24 cellular contexts compared by ENCODE assay signal in the genomic region with DNA sequence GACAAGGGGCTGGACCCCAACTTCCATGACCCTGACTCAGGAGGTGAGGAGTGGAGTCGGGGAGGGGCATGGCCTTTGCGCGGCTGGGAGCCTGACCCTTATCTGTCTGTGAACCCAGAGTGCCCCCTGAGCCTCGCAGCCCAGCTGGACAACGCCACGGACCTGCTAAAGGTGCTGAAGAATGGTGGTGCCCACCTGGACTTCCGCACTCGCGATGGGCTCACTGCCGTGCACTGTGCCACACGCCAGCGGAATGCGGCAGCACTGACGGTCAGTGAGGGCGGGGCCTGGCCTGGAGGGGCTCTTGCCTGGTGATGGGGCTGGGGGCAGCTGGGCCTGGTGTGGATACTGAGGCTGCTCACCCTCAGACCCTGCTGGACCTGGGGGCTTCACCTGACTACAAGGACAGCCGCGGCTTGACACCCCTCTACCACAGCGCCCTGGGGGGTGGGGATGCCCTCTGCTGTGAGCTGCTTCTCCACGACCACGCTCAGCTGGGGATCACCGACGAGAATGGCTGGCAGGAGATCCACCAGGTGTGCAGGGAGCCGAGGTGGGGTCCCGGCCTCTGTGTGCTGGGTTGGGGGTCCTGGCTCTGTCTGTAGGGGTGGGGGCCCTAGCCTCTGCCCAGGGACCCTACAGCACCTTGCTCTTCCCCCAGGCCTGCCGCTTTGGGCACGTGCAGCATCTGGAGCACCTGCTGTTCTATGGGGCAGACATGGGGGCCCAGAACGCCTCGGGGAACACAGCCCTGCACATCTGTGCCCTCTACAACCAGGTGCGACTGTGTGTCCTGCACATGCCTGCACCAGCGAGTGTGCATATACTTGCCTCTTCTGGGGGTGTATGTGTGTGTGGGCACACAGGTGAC. TPM values are rescaled to one million over a fixed set of nuclear protein-coding genes. Genes with fewer than 3 reads are reported as not detected.
DNase-seq lines count a peak whose midpoint lies in the region; ATAC-seq, FAIRE-seq and TF ChIP-seq lines count a peak whose summit lies in the region.
"Had no signal": no experiment of that assay in that cellular context is flagged by ENCODE, and none has a peak within 500 bp of the region (broad histone marks: within the 10 kb centered on the region; RNA-seq: fewer than 3 reads in every experiment).

No MANE protein-coding gene starts in this region.

- DNase-seq in GM19239 (ENCODE audit: insufficient read length, low spot score) (peak; percentile 1), iPS-NIHi11 (ENCODE audit: low spot score) (peak; percentile 5), spleen (peak; percentile 67), HepG2 (ENCODE audit: low spot score) (no peak), GF-D8 (lab: John Stamatoyannopoulos, UW) (no peak), putamen (ENCODE audit: low spot score) (no peak)
- DNase-seq in activated CD4-positive, alpha-beta memory T cell treated with anti-CD3 and anti-CD28 coated beads, Interleukin-2, amount 10 ng/mL, durations not matched to agents 7 days and 5 days: peak; percentile 9
- DNase-seq: activated CD4-positive, alpha-beta T cell treated with anti-CD3 and anti-CD28 coated beads for 36 hours; activated naive CD8-positive, alpha-beta T cell treated with anti-CD3 and anti-CD28 coated beads, Interleukin-2, amount 10 ng/mL, durations not matched to agents 7 days and 5 days; Calu3; cerebellar nuclear complex; erythroblast; foreskin fibroblast; NCI-H1092 treated with DMSO at 0.1 percent for 48 hours; NCI-H2029; NCI-H69 had no signal

- H3K4me1 ChIP-seq in spleen (peaks cover 0 to 31% (median 5%) of the 10 kb centered on the region in 6 donors), HepG2 (ENCODE audit: insufficient read depth, low read length) (peaks cover 25% of the 10 kb centered on the region)

- no peak for TF ChIP-seq RAD21 in HepG2 (CRISPR knock-in tag; IDR thresholded peaks at IDR 0.05)

- no peak overlapping the region for H3K9ac ChIP-seq in HepG2 (ENCODE audit: insufficient read depth, low read depth, low read length)

- TF ChIP-seq EP300 in HepG2 (IDR thresholded peaks at IDR 0.05; ENCODE audit: low read depth in 2 of 2, low read length in 2 of 2) (no peak), HepG2 (CRISPR knock-in tag; IDR thresholded peaks at IDR 0.05; ENCODE audit: borderline replicate concordance) (no peak)

- H3K27ac ChIP-seq in spleen (peak overlapping the region in 2 of 8 donors; percentile 34 to 68), HepG2 (ENCODE audit: extremely low read length, insufficient read depth, low read length) (no peak overlapping the region)
- H3K27ac ChIP-seq: vagina had no signal

- no peaks in the 10 kb centered on the region for H4K20me1 ChIP-seq in HepG2 (ENCODE audit: insufficient read depth, low read length)

- intact Hi-C loops in spleen (cut with DNase I; ENCODE audit: low total_unique reads): no loop called here
- intact Hi-C loops in HepG2 (cut with micrococcal nuclease; ENCODE audit: unreplicated experiment): no loop called here

- FAIRE-seq in GM19239 (lab: Jason Lieb, UNC) (no peak), HepG2 (lab: Jason Lieb, UNC) (no peak)
- FAIRE-seq: GM12892 had no signal

- H3K9me3 Mint-ChIP-seq in activated CD4-positive, alpha-beta memory T cell treated with anti-CD3 and anti-CD28 coated beads, Interleukin-2, amount 10 ng/mL, durations not matched to agents 7 days and 5 days: peaks cover 18% of the 10 kb centered on the region
- H3K9me3 Mint-ChIP-seq: IgD-negative memory B cell had no signal

- H3K27me3 ChIP-seq in spleen (replicated peaks in 1 of 7) (peaks cover 0 to 31% (median 13%) of the 10 kb centered on the region in 7 donors), HepG2 (ENCODE audit: control insufficient read depth in 1 of 2, insufficient read depth in 2 of 2, low read length in 2 of 2) (no peaks in the 10 kb centered on the region; a peak in 1 of 5 replicates)
- H3K27me3 ChIP-seq: vagina had no signal

- no peak overlapping the region for H3K4me3 Mint-ChIP-seq in activated CD4-positive, alpha-beta memory T cell treated with anti-CD3 and anti-CD28 coated beads, Interleukin-2, amount 10 ng/mL, durations not matched to agents 7 days and 5 days
- H3K4me3 Mint-ChIP-seq: activated CD4-positive, alpha-beta T cell treated with anti-CD3 and anti-CD28 coated beads for 36 hours; activated naive CD8-positive, alpha-beta T cell treated with anti-CD3 and anti-CD28 coated beads, Interleukin-2, amount 10 ng/mL, durations not matched to agents 7 days and 5 days; CD14-positive monocyte; T-helper 1 cell treated with Interleukin-12 subunit alpha and Interleukin-12 subunit beta and Interleukin-4 antibody, amounts not matched to agents 30 μg/mL and 1 μg/mL, for 36 hours had no signal

- CTCF ChIA-PET in activated CD4-positive, alpha-beta memory T cell treated with anti-CD3 and anti-CD28 coated beads, Interleukin-2, amount 10 ng/mL, durations not matched to agents 7 days and 5 days (lab: Charles Lee): no interaction called here
- CTCF ChIA-PET in HepG2 (lab: Yijun Ruan, JAX; ENCODE audit: low intra/inter-chr PET ratio, low total read pairs): no interaction called here

- H3K27me3 Mint-ChIP-seq in activated CD4-positive, alpha-beta memory T cell treated with anti-CD3 and anti-CD28 coated beads, Interleukin-2, amount 10 ng/mL, durations not matched to agents 7 days and 5 days: peaks cover 20% of the 10 kb centered on the region

- in situ Hi-C loops in HepG2 (cut with HindIII; ENCODE audit: extremely low pct_ligation_motif_present, low pct_unique_long_range_greater_than_20kb): no loop called here

- H3K27ac Mint-ChIP-seq in activated CD4-positive, alpha-beta memory T cell treated with anti-CD3 and anti-CD28 coated beads, Interleukin-2, amount 10 ng/mL, durations not matched to agents 7 days and 5 days: no peak overlapping the region
- H3K27ac Mint-ChIP-seq: activated CD4-positive, alpha-beta T cell treated with anti-CD3 and anti-CD28 coated beads for 36 hours; activated naive CD8-positive, alpha-beta T cell treated with anti-CD3 and anti-CD28 coated beads, Interleukin-2, amount 10 ng/mL, durations not matched to agents 7 days and 5 days; activated T-helper 2 cell treated with anti-CD3 and anti-CD28 coated beads, Interferon-gamma antibody, Interleukin-2, Interleukin-4, amounts not matched to agents 10 μg/mL and 5 μg/mL and 100 μg/mL, durations not matched to agents 14 hours and 24 hours and 36 hours; IgD-negative memory B cell; T-helper 1 cell treated with Interleukin-12 subunit alpha and Interleukin-12 subunit beta and Interleukin-4 antibody, amounts not matched to agents 30 μg/mL and 1 μg/mL, for 36 hours had no signal

- H3K36me3 ChIP-seq in spleen (peaks cover 0 to 56% (median 5%) of the 10 kb centered on the region in 6 donors), HepG2 (replicated peaks in 1 of 2; ENCODE audit: control insufficient read depth in 1 of 2, insufficient read depth in 2 of 2, low read length in 2 of 2) (0 out of 5 replicates have a peak, but pooled peaks cover 0 to 3% of the 10 kb centered on the region in 2 experiments)
- H3K36me3 ChIP-seq: vagina had no signal

- no TSS peak for BruUV-seq in HepG2 (replicated peaks; lab: Mats Ljungman, UMichigan)

- POLR2A ChIA-PET in activated CD4-positive, alpha-beta memory T cell treated with anti-CD3 and anti-CD28 coated beads, Interleukin-2, amount 10 ng/mL, durations not matched to agents 7 days and 5 days (lab: Charles Lee): no interaction called here
- POLR2A ChIA-PET in HepG2 (lab: Yijun Ruan, JAX): no interaction called here

- no peaks in the 10 kb centered on the region for H3K36me3 Mint-ChIP-seq in activated CD4-positive, alpha-beta memory T cell treated with anti-CD3 and anti-CD28 coated beads, Interleukin-2, amount 10 ng/mL, durations not matched to agents 7 days and 5 days (ENCODE audit: low read depth)
- H3K36me3 Mint-ChIP-seq: activated naive CD8-positive, alpha-beta T cell treated with anti-CD3 and anti-CD28 coated beads, Interleukin-2, amount 10 ng/mL, durations not matched to agents 7 days and 5 days; CD14-positive monocyte; IgD-negative memory B cell had no signal

- H3K9me3 ChIP-seq in spleen (no peaks in the 10 kb centered on the region), HepG2 (ENCODE audit: low read length) (no peaks in the 10 kb centered on the region)
- H3K9me3 ChIP-seq: vagina had no signal

- 70 to 91% (median 84%) methylated on average over 17 to 30 of the region's 30 CpGs for WGBS in spleen, 5 donors
- WGBS in HepG2 (ENCODE audit: low lambda C conversion rate): 95% methylated on average over 11 of the region's 30 CpGs

- TF ChIP-seq CTCF in spleen (IDR thresholded peaks at IDR 0.05 in 8 of 11, conservative IDR thresholded peaks at IDR 0.05 in 3 of 11): no peak
- no peak for TF ChIP-seq CTCF in HepG2 (CRISPR knock-in tag; IDR thresholded peaks at IDR 0.05)

- no peaks in the 10 kb centered on the region for H3K4me1 Mint-ChIP-seq in activated CD4-positive, alpha-beta memory T cell treated with anti-CD3 and anti-CD28 coated beads, Interleukin-2, amount 10 ng/mL, durations not matched to agents 7 days and 5 days
- H3K4me1 Mint-ChIP-seq: activated CD4-positive, alpha-beta T cell treated with anti-CD3 and anti-CD28 coated beads for 36 hours; IgD-negative memory B cell had no signal

- no peak overlapping the region for H3K4me2 ChIP-seq in HepG2 (ENCODE audit: low read depth, low read length)

- TF ChIP-seq POLR2A in spleen (IDR thresholded peaks at IDR 0.05) (no peak), HepG2 (IDR thresholded peaks at IDR 0.05; ENCODE audit: insufficient read depth in 1 of 2, low read depth in 2 of 2, low read length in 2 of 2) (no peak)

- H3K79me2 ChIP-seq in HepG2 (ENCODE audit: insufficient read depth, low read length): no peaks in the 10 kb centered on the region

- ATAC-seq in HepG2: no peak
- ATAC-seq: activated CD4-positive, alpha-beta T cell treated with anti-CD3 and anti-CD28 coated beads for 36 hours had no signal

- no peak overlapping the region for H2AFZ ChIP-seq in HepG2 (ENCODE audit: low read length)

- H3K4me3 ChIP-seq in spleen: peak overlapping the region in 6 of 8 donors; percentile 52 to 77 (median 60)
- no peak overlapping the region for H3K4me3 ChIP-seq in HepG2 (replicated peaks in 1 of 3; ENCODE audit: insufficient read depth in 1 of 3, low read depth in 2 of 3, low read length in 3 of 3)

RNA-seq across cellular contexts. Expression of a gene that starts 6.3 kb away (rescaled TPM):
- under 1 TPM in 1 of 2 experiments, not detected in 1; 0.08 TPM for total RNA-seq in activated CD4-positive, alpha-beta memory T cell treated with anti-CD3 and anti-CD28 coated beads, Interleukin-2, amount 10 ng/mL, durations not matched to agents 7 days and 5 days
- total RNA-seq in spleen (100 to 1,000 TPM in 3 of 7 donors, 10 to 100 TPM in 4; 55.5 to 264 (median 89.1) TPM), HepG2 (2016; rRNA removed; fragmentation: Illumina TruSeq; extraction: Trizol) (1.9 and 2.9 TPM in 2 replicates)
- polyA plus RNA-seq in spleen (100 to 1,000 TPM in 1 of 3 donors, 10 to 100 TPM in 1, 1 to 10 TPM in 1; 9.9 to 112 (median 31.8) TPM), HepG2 (2011; rRNA removed) (4.6 and 6.5 TPM in 2 replicates)
- 0.79 and 1.0 TPM in 2 replicates for total RNA-seq in HepG2 (2016; cell fraction: cytosol; rRNA removed; fragmentation: Illumina TruSeq; extraction: Trizol; ENCODE audit: low read depth)
- 1.7 and 2.9 TPM in 2 replicates for total RNA-seq in HepG2 (2016; cell fraction: insoluble cytoplasmic fraction; rRNA removed; fragmentation: Illumina TruSeq; extraction: Trizol)
- 2.3 TPM in 2 replicates for total RNA-seq in HepG2 (2016; cell fraction: membrane; rRNA removed; fragmentation: Illumina TruSeq; extraction: Trizol)
- 2.9 and 3.7 TPM in 2 replicates for total RNA-seq in HepG2 (2016; cell fraction: nucleus; rRNA removed; fragmentation: Illumina TruSeq; extraction: Trizol)
- 3.0 and 3.9 TPM in 2 replicates for polyA plus RNA-seq in HepG2 (2011; cell fraction: cytosol; rRNA removed)
- 25.0 and 33.1 TPM in 2 replicates for polyA plus RNA-seq in HepG2 (2011; cell fraction: nucleus; rRNA removed)
- polyA plus RNA-seq in HepG2 (2012): 7.9 and 8.7 TPM in 2 replicates
- polyA plus RNA-seq in HepG2 (2016; cell fraction: cytosol; fragmentation: Illumina TruSeq; extraction: Trizol; ENCODE audit: low read depth): 0.66 and 0.71 TPM in 2 replicates
- 3.0 and 4.2 TPM in 2 replicates for polyA plus RNA-seq in HepG2 (2016; cell fraction: insoluble cytoplasmic fraction; fragmentation: Illumina TruSeq; extraction: Trizol; ENCODE audit: low read depth)
- 1.6 and 1.9 TPM in 2 replicates for polyA plus RNA-seq in HepG2 (2016; cell fraction: membrane; fragmentation: Illumina TruSeq; extraction: Trizol; ENCODE audit: low read depth)
- 14.0 and 17.0 TPM in 2 replicates for polyA plus RNA-seq in HepG2 (2016; cell fraction: nucleus; fragmentation: Illumina TruSeq; extraction: Trizol; ENCODE audit: insufficient read depth, low read depth)
- polyA minus RNA-seq in HepG2 (2011; rRNA and poly(A)+ RNA removed; ENCODE audit: low replicate concordance): 0.07 and 4.8 TPM in 2 replicates
- 5.2 and 5.4 TPM in 2 replicates for polyA minus RNA-seq in HepG2 (2011; cell fraction: cytosol; rRNA and poly(A)+ RNA removed)
- 5.8 and 5.9 TPM in 2 replicates for polyA minus RNA-seq in HepG2 (2011; cell fraction: nucleus; rRNA and poly(A)+ RNA removed)
- polyA plus RNA-seq: CD14-positive monocyte, IgD-negative memory B cell had no signal

RNA-seq across cellular contexts. Expression of a gene that starts 50.9 kb away (rescaled TPM):
- 10 to 100 TPM; 63.1 to 65.0 TPM for total RNA-seq in activated CD4-positive, alpha-beta memory T cell treated with anti-CD3 and anti-CD28 coated beads, Interleukin-2, amount 10 ng/mL, durations not matched to agents 7 days and 5 days
- total RNA-seq in spleen (10 to 100 TPM; 51.0 to 80.2 (median 58.7) TPM), HepG2 (2016; rRNA removed; fragmentation: Illumina TruSeq; extraction: Trizol) (3.8 and 9.0 TPM in 2 replicates)
- polyA plus RNA-seq in spleen (100 to 1,000 TPM in 1 of 3 donors, 10 to 100 TPM in 2; 26.0 to 108 (median 86.7) TPM), HepG2 (2011; rRNA removed) (11.5 and 19.0 TPM in 2 replicates)
- 1.6 and 2.0 TPM in 2 replicates for total RNA-seq in HepG2 (2016; cell fraction: cytosol; rRNA removed; fragmentation: Illumina TruSeq; extraction: Trizol; ENCODE audit: low read depth)
- 3.7 and 9.9 TPM in 2 replicates for total RNA-seq in HepG2 (2016; cell fraction: insoluble cytoplasmic fraction; rRNA removed; fragmentation: Illumina TruSeq; extraction: Trizol)
- total RNA-seq in HepG2 (2016; cell fraction: membrane; rRNA removed; fragmentation: Illumina TruSeq; extraction: Trizol): 2.6 and 3.5 TPM in 2 replicates
- total RNA-seq in HepG2 (2016; cell fraction: nucleus; rRNA removed; fragmentation: Illumina TruSeq; extraction: Trizol): 11.3 and 13.3 TPM in 2 replicates
- 5.2 and 7.9 TPM in 2 replicates for polyA plus RNA-seq in HepG2 (2011; cell fraction: cytosol; rRNA removed)
- 58.3 and 62.0 TPM in 2 replicates for polyA plus RNA-seq in HepG2 (2011; cell fraction: nucleus; rRNA removed)
- polyA plus RNA-seq in HepG2 (2012): 11.0 and 15.5 TPM in 2 replicates
- 2.4 and 2.9 TPM in 2 replicates for polyA plus RNA-seq in HepG2 (2016; cell fraction: cytosol; fragmentation: Illumina TruSeq; extraction: Trizol; ENCODE audit: low read depth)
- 4.2 and 5.5 TPM in 2 replicates for polyA plus RNA-seq in HepG2 (2016; cell fraction: insoluble cytoplasmic fraction; fragmentation: Illumina TruSeq; extraction: Trizol; ENCODE audit: low read depth)
- 3.1 and 3.4 TPM in 2 replicates for polyA plus RNA-seq in HepG2 (2016; cell fraction: membrane; fragmentation: Illumina TruSeq; extraction: Trizol; ENCODE audit: low read depth)
- 25.4 and 29.9 TPM in 2 replicates for polyA plus RNA-seq in HepG2 (2016; cell fraction: nucleus; fragmentation: Illumina TruSeq; extraction: Trizol; ENCODE audit: insufficient read depth, low read depth)
- 2.0 and 19.4 TPM in 2 replicates for polyA minus RNA-seq in HepG2 (2011; rRNA and poly(A)+ RNA removed; ENCODE audit: low replicate concordance)
- 6.5 and 8.6 TPM in 2 replicates for polyA minus RNA-seq in HepG2 (2011; cell fraction: cytosol; rRNA and poly(A)+ RNA removed)
- polyA minus RNA-seq in HepG2 (2011; cell fraction: nucleus; rRNA and poly(A)+ RNA removed): 7.1 and 7.6 TPM in 2 replicates

RNA-seq across cellular contexts. Expression of a gene that starts 59.1 kb away (rescaled TPM):
- not detected for total RNA-seq in activated CD4-positive, alpha-beta memory T cell treated with anti-CD3 and anti-CD28 coated beads, Interleukin-2, amount 10 ng/mL, durations not matched to agents 7 days and 5 days
- total RNA-seq in spleen: 10 to 100 TPM in 1 of 7 donors, 1 to 10 TPM in 5, under 1 TPM in 1; 0.88 to 12.5 (median 2.3) TPM
- polyA plus RNA-seq in spleen: 1 to 10 TPM in 1 of 3 donors, under 1 TPM in 2; 0.21 to 1.2 (median 0.67) TPM
- not detected in 2 replicates for total RNA-seq in HepG2 (2016; rRNA removed; fragmentation: Illumina TruSeq; extraction: Trizol)
- total RNA-seq in HepG2 (2016; cell fraction: cytosol; rRNA removed; fragmentation: Illumina TruSeq; extraction: Trizol; ENCODE audit: low read depth): not detected in 2 replicates
- not detected in 2 replicates for total RNA-seq in HepG2 (2016; cell fraction: insoluble cytoplasmic fraction; rRNA removed; fragmentation: Illumina TruSeq; extraction: Trizol)
- total RNA-seq in HepG2 (2016; cell fraction: membrane; rRNA removed; fragmentation: Illumina TruSeq; extraction: Trizol): not detected in 2 replicates
- not detected in 2 replicates for total RNA-seq in HepG2 (2016; cell fraction: nucleus; rRNA removed; fragmentation: Illumina TruSeq; extraction: Trizol)
- 0.15 and 0.29 TPM in 2 replicates for polyA plus RNA-seq in HepG2 (2011; rRNA removed)
- 0.04 and 0.12 TPM in 2 replicates for polyA plus RNA-seq in HepG2 (2011; cell fraction: cytosol; rRNA removed)
- 0.51 and 0.73 TPM in 2 replicates for polyA plus RNA-seq in HepG2 (2011; cell fraction: nucleus; rRNA removed)
- polyA plus RNA-seq in HepG2 (2012): 0.44 TPM in 1 of 2 replicates, not detected in the other
- not detected in 2 replicates for polyA plus RNA-seq in HepG2 (2016; cell fraction: cytosol; fragmentation: Illumina TruSeq; extraction: Trizol; ENCODE audit: low read depth)
- not detected in 2 replicates for polyA plus RNA-seq in HepG2 (2016; cell fraction: insoluble cytoplasmic fraction; fragmentation: Illumina TruSeq; extraction: Trizol; ENCODE audit: low read depth)
- polyA plus RNA-seq in HepG2 (2016; cell fraction: membrane; fragmentation: Illumina TruSeq; extraction: Trizol; ENCODE audit: low read depth): not detected in 2 replicates
- polyA plus RNA-seq in HepG2 (2016; cell fraction: nucleus; fragmentation: Illumina TruSeq; extraction: Trizol; ENCODE audit: insufficient read depth, low read depth): not detected in 2 replicates
- not detected in 2 replicates for polyA minus RNA-seq in HepG2 (2011; rRNA and poly(A)+ RNA removed; ENCODE audit: low replicate concordance)
- not detected in 2 replicates for polyA minus RNA-seq in HepG2 (2011; cell fraction: cytosol; rRNA and poly(A)+ RNA removed)
- polyA minus RNA-seq in HepG2 (2011; cell fraction: nucleus; rRNA and poly(A)+ RNA removed): 0.62 and 0.77 TPM in 2 replicates
- total RNA-seq: activated CD4-positive, alpha-beta T cell treated with anti-CD3 and anti-CD28 coated beads for 36 hours; activated naive CD8-positive, alpha-beta T cell treated with anti-CD3 and anti-CD28 coated beads, Interleukin-2, amount 10 ng/mL, durations not matched to agents 7 days and 5 days; activated T-helper 2 cell treated with anti-CD3 and anti-CD28 coated beads, Interferon-gamma antibody, Interleukin-2, Interleukin-4, amounts not matched to agents 10 μg/mL and 5 μg/mL and 100 μg/mL, durations not matched to agents 14 hours and 24 hours and 36 hours; Calu3; SK-MEL-5; vagina had no signal
- polyA plus RNA-seq: CD14-positive monocyte, IgD-negative memory B cell, neural cell had no signal

Comparison
In these comparisons a context has a peak if more than half of its experiments do, and no peak if none do; other contexts are left out.
1. DNase-seq: peak in GM19239 (single experiment), activated CD4-positive, alpha-beta memory T cell treated with anti-CD3 and anti-CD28 coated beads, Interleukin-2, amount 10 ng/mL, durations not matched to agents 7 days and 5 days (single experiment), iPS-NIHi11 (single experiment) and spleen (single experiment); none in HepG2 (single experiment), GF-D8 (single experiment) and putamen (single experiment).
2. H3K4me3 ChIP-seq: peak in spleen (6 of 8); none in HepG2 (0 of 3).
3. RNA of a gene that starts 6.3 kb away (total RNA-seq): 55.5 to 264 TPM in spleen; 0.79 to 3.7 TPM in HepG2 and 0.08 TPM in activated CD4-positive, alpha-beta memory T cell treated with anti-CD3 and anti-CD28 coated beads, Interleukin-2, amount 10 ng/mL, durations not matched to agents 7 days and 5 days; every median in the first group is over 10 times any median in the second.